Comparison of ENCODE assay signal across 20 cellular contexts in genomic region chr13:75251188-75251587, GRCh38.
DNase-seq lines count a peak whose midpoint lies in the region; ATAC-seq and TF ChIP-seq lines count a peak whose summit lies in the region.
"Had no signal": no experiment of that assay in that cellular context is flagged by ENCODE, and none has a peak within 500 bp of the region (broad histone marks: within the 10 kb centered on the region; RNA-seq: fewer than 3 reads in every experiment).

No MANE protein-coding gene starts in this region.

- no peaks in the 10 kb centered on the region for H3K9me2 ChIP-seq in GM23248 (ENCODE audit: insufficient read depth)

- H3F3A ChIP-seq in GM23248 (ENCODE audit: insufficient read depth): peaks cover 5% of the 10 kb centered on the region

- H3K36me3 ChIP-seq in GM23248 (ENCODE audit: low read depth): no peaks in the 10 kb centered on the region

- no peaks in the 10 kb centered on the region for H4K20me1 ChIP-seq in GM23248 (ENCODE audit: insufficient read depth)

- peak overlapping the region; percentile 20 for H3K4me2 ChIP-seq in GM23248 (ENCODE audit: unreplicated experiment)

- WGBS in GM23248 (ENCODE audit: low coverage in 1 of 2, low lambda C conversion rate in 2 of 2, missing lambda C conversion rate in 2 of 2), 2 experiments: 58 to 68% methylated on average over 4 of the region's 4 CpGs

- in situ Hi-C loops in GM23248 (cut with MboI): no loop called here
- in situ Hi-C loops in GM13976 (cut with MboI; ENCODE audit: low sequenced_read_pairs, unreplicated experiment): no loop called here

- no peaks in the 10 kb centered on the region for H3K9me3 ChIP-seq in GM23248 (ENCODE audit: low read depth)

- 0 out of 2 replicates have a peak, but pooled peaks cover 12% of the 10 kb centered on the region for H3K27me3 ChIP-seq in GM23248 (replicated peaks; ENCODE audit: insufficient read depth)

- no peak overlapping the region for H3K4me3 ChIP-seq in GM23248
- H3K4me3 ChIP-seq: K562 had no signal

- no peak overlapping the region for H2AFZ ChIP-seq in GM23248

- no peak for ATAC-seq in GM18519 (IDR thresholded peaks at IDR 0.05; ENCODE audit: low FRiP score, unreplicated experiment)
- ATAC-seq: K562 had no signal

- H3K4me1 ChIP-seq in GM23248 (ENCODE audit: insufficient read depth): peaks cover 11% of the 10 kb centered on the region

- no peak overlapping the region for H3K27ac ChIP-seq in GM23248
- H3K27ac ChIP-seq: C4-2B had no signal

- TF ChIP-seq CTCF in GM13976 (IDR thresholded peaks at IDR 0.05; ENCODE audit: borderline replicate concordance, control extremely low read depth, extremely low read depth, insufficient read depth, missing control alignments): no peak

- H3K9ac ChIP-seq in GM23248: no peak overlapping the region

- peak; percentile 9 for DNase-seq in A172 (ENCODE audit: low spot score)
- peak; percentile 12 for DNase-seq in GM23248
- DNase-seq in amniotic epithelial cell (ENCODE audit: low read depth): peak; percentile 19
- DNase-seq in iris pigment epithelial cell (ENCODE audit: low read depth): peak; percentile 23
- DNase-seq in kidney glomerular epithelial cell (lab: John Stamatoyannopoulos, UW): no peak
- DNase-seq in stimulated activated naive CD4-positive, alpha-beta T cell treated with Interleukin-2 at 50 U/mL for 16 hours (lab: John Stamatoyannopoulos, UW): no peak
- no peak for DNase-seq in GM13976 (ENCODE audit: low spot score)
- DNase-seq: ACHN, AML-193, DMS79, NCI-H1105 treated with DMSO at 0.1 percent for 48 hours, NCI-H1694, NCI-H2081 treated with DMSO at 0.1 percent for 48 hours, NCI-H510A treated with DMSO at 0.1 percent for 48 hours, NCI-H82, OCI-M1, SHP77 treated with DMSO at 0.1 percent for 48 hours had no signal

- no peaks in the 10 kb centered on the region for H3K79me2 ChIP-seq in GM23248 (ENCODE audit: insufficient read depth)

Comparison
In these comparisons a context has a peak if more than half of its experiments do, and no peak if none do; other contexts are left out.
1. DNase-seq: peak in A172 (single experiment), GM23248 (single experiment), amniotic epithelial cell (single experiment) and iris pigment epithelial cell (single experiment); none in kidney glomerular epithelial cell (single experiment), stimulated activated naive CD4-positive, alpha-beta T cell treated with Interleukin-2 at 50 U/mL for 16 hours (single experiment) and GM13976 (single experiment).